ENCODE assay signal across 8 cellular contexts in genomic region chr2:26245231-26245732, GRCh38. TPM values are rescaled to one million over a fixed set of nuclear protein-coding genes. Genes with fewer than 3 reads are reported as not detected.
DNase-seq lines count a peak whose midpoint lies in the region; ATAC-seq and TF ChIP-seq lines count a peak whose summit lies in the region.

No MANE protein-coding gene starts in this region.

- peaks cover 54% of the 10 kb centered on the region for H3K4me1 Mint-ChIP-seq in activated T-cell treated with anti-CD3 and anti-CD28 coated beads, Interleukin-2, amount 50 U/mL, for 4 hours (ENCODE audit: low read depth)

- H3K9me3 ChIP-seq in thyroid gland, result no peaks in the 10 kb centered on the region

- H3K4me3 Mint-ChIP-seq in activated T-cell treated with anti-CD3 and anti-CD28 coated beads, Interleukin-2, amount 50 U/mL, for 4 hours, result peak overlapping the region; percentile 98

- H3K36me3 ChIP-seq in thyroid gland, result no peaks in the 10 kb centered on the region

- H3K9me3 Mint-ChIP-seq in activated T-cell treated with anti-CD3 and anti-CD28 coated beads, Interleukin-2, amount 50 U/mL, for 4 hours, result no peaks in the 10 kb centered on the region

- TF ChIP-seq POLR2A in thyroid gland (IDR thresholded peaks at IDR 0.05), result no peak

- peaks cover under 1% of the 10 kb centered on the region for H3K36me3 Mint-ChIP-seq in activated T-cell treated with anti-CD3 and anti-CD28 coated beads, Interleukin-2, amount 50 U/mL, for 4 hours (ENCODE audit: insufficient read depth)

- H3K4me1 ChIP-seq in thyroid gland, result peaks cover 16 to 39% of the 10 kb centered on the region in 2 donors

- WGBS in thyroid gland, 2 donors, result 0 to 1% methylated on average over 15 to 21 of the region's 21 CpGs

- H3K27me3 Mint-ChIP-seq in activated T-cell treated with anti-CD3 and anti-CD28 coated beads, Interleukin-2, amount 50 U/mL, for 4 hours (ENCODE audit: low read depth), result no peaks in the 10 kb centered on the region

- no peaks in the 10 kb centered on the region for H3K27me3 ChIP-seq in thyroid gland

- ATAC-seq in HG02571 (IDR thresholded peaks at IDR 0.05; ENCODE audit: unreplicated experiment), result peak; percentile 21
- ATAC-seq in activated T-cell treated with anti-CD3 and anti-CD28 coated beads, Interleukin-2, amount 50 U/mL, for 4 hours, result peak; percentile 17 to 19

- H3K4me3 ChIP-seq in fibroblast of villous mesenchyme (ENCODE audit: low read depth, low read length) (peak overlapping the region; percentile 100), thyroid gland (replicated peaks in 1 of 3) (peak overlapping the region; percentile 81 to 93 (median 82))

- H3K27ac ChIP-seq in thyroid gland, result peak overlapping the region; percentile 95 to 98 (median 98)

- DNase-seq in DMS153 (lab: John Stamatoyannopoulos, UW) (peak; percentile 32), DMS153 treated with DMSO at 0.1 percent for 48 hours (lab: John Stamatoyannopoulos, UW; ENCODE audit: unreplicated experiment) (no peak), NCI-H345 treated with DMSO at 0.1 percent for 48 hours (lab: John Stamatoyannopoulos, UW; ENCODE audit: unreplicated experiment) (peak; percentile 26), fibroblast of villous mesenchyme (ENCODE audit: low read depth) (peak; percentile 57), nucleus accumbens (lab: John Stamatoyannopoulos, UW) (peak in 32 of 56 donors; percentile 18 to 72 (median 56)), thyroid gland (peak; percentile 33 to 41)
- peak; percentile 60 for DNase-seq in activated T-cell treated with anti-CD3 and anti-CD28 coated beads, Interleukin-2, amount 50 U/mL, for 4 hours

- no peak for TF ChIP-seq CTCF in fibroblast of villous mesenchyme (IDR thresholded peaks at IDR 0.05; ENCODE audit: insufficient read depth, low read depth, low read length)
- TF ChIP-seq CTCF in thyroid gland (IDR thresholded peaks at IDR 0.05), result no peak

- intact Hi-C loops in thyroid gland (cut with DNase I), result loop anchor here (10.0 kb wide), 1 partner anchor 50 kb away; no protein-coding TSS in a partner anchor

RNA-seq across cellular contexts. Expression of gene HADHB, which starts 0.5 kb away (rescaled TPM):
- total RNA-seq in activated T-cell treated with anti-CD3 and anti-CD28 coated beads, Interleukin-2, amount 50 U/mL, for 4 hours, result 10 to 100 TPM; 53.8 to 59.9 (median 55.2) TPM
- 80.5 and 106 TPM in 2 replicates for total RNA-seq in fibroblast of villous mesenchyme
- total RNA-seq in thyroid gland, result 100 to 1,000 TPM; 127 to 200 (median 184) TPM

RNA-seq across cellular contexts. Expression of gene HADHA, which starts 0.8 kb away (rescaled TPM):
- 10 to 100 TPM; 85.9 to 94.9 (median 87.7) TPM for total RNA-seq in activated T-cell treated with anti-CD3 and anti-CD28 coated beads, Interleukin-2, amount 50 U/mL, for 4 hours
- 120 and 122 TPM in 2 replicates for total RNA-seq in fibroblast of villous mesenchyme
- 100 to 1,000 TPM; 113 to 149 (median 140) TPM for total RNA-seq in thyroid gland
